Comparison of ENCODE assay signal across 16 cellular contexts in genomic region chr13:111590796-111591195, GRCh38.
DNase-seq lines count a peak whose midpoint lies in the region; FAIRE-seq and TF ChIP-seq lines count a peak whose summit lies in the region.
"Had no signal": no experiment of that assay in that cellular context is flagged by ENCODE, and none has a peak within 500 bp of the region (broad histone marks: within the 10 kb centered on the region; RNA-seq: fewer than 3 reads in every experiment).

No MANE protein-coding gene starts in this region.

- CTCF ChIA-PET in Calu3 (lab: Charles Lee), result no interaction called here

- intact Hi-C loops in Calu3 (cut with micrococcal nuclease; ENCODE audit: unreplicated experiment), result no loop called here

- BruUV-seq in Calu3 (replicated peaks; lab: Mats Ljungman, UMichigan), result no TSS peak

- peak overlapping the region; percentile 15 for H3K27ac Mint-ChIP-seq in activated naive CD4-positive, alpha-beta T cell treated with anti-CD3 and anti-CD28 coated beads, Interleukin-2, amount 50 U/mL, for 24 hours
- H3K27ac Mint-ChIP-seq in Calu3 (ENCODE audit: unreplicated experiment), result no peak overlapping the region
- H3K27ac Mint-ChIP-seq: CD4-positive, alpha-beta memory T cell had no signal

- H3K27me3 Mint-ChIP-seq in activated naive CD4-positive, alpha-beta T cell treated with anti-CD3 and anti-CD28 coated beads, Interleukin-2, amount 50 U/mL, for 24 hours, result peaks cover 2% of the 10 kb centered on the region
- H3K27me3 Mint-ChIP-seq in Calu3 (ENCODE audit: unreplicated experiment), result no peaks in the 10 kb centered on the region
- H3K27me3 Mint-ChIP-seq: CD4-positive, alpha-beta memory T cell had no signal

- DNase-seq in activated naive CD4-positive, alpha-beta T cell treated with Interleukin-2 at 50 U/mL for 16 hours, result no peak
- DNase-seq in RPMI8226, result peak; percentile 15
- DNase-seq in mesenteric fat pad (ENCODE audit: low spot score), result peak; percentile 82
- peak; percentile 3 for DNase-seq in urothelium cell line (ENCODE audit: low spot score)
- DNase-seq in activated CD4-positive, alpha-beta T cell treated with anti-CD3 and anti-CD28 coated beads for 48 hours, result no peak
- no peak for DNase-seq in Calu3
- no peak for DNase-seq in kidney glomerular epithelial cell (lab: John Stamatoyannopoulos, UW)
- DNase-seq: 8988T; ACHN; CD4-positive, alpha-beta memory T cell; DND-41; GDM1; GOT3; H9 had no signal

- no peaks in the 10 kb centered on the region for H3K4me1 Mint-ChIP-seq in activated naive CD4-positive, alpha-beta T cell treated with anti-CD3 and anti-CD28 coated beads, Interleukin-2, amount 50 U/mL, for 24 hours
- H3K4me1 Mint-ChIP-seq in Calu3 (ENCODE audit: low read depth, unreplicated experiment), result no peaks in the 10 kb centered on the region
- H3K4me1 Mint-ChIP-seq: CD4-positive, alpha-beta memory T cell; H9 had no signal

- no peak overlapping the region for H3K4me3 Mint-ChIP-seq in activated naive CD4-positive, alpha-beta T cell treated with anti-CD3 and anti-CD28 coated beads, Interleukin-2, amount 50 U/mL, for 24 hours
- H3K4me3 Mint-ChIP-seq in Calu3 (ENCODE audit: low read depth, unreplicated experiment), result no peak overlapping the region
- H3K4me3 Mint-ChIP-seq: CD4-positive, alpha-beta memory T cell; H9 had no signal

- TF ChIP-seq CTCF in Calu3 (IDR thresholded peaks at IDR 0.05; ENCODE audit: unreplicated experiment), result no peak

- FAIRE-seq in urothelium cell line (lab: Jason Lieb, UNC), result no peak
- FAIRE-seq: GM12892 had no signal

- H3K9me3 Mint-ChIP-seq in activated naive CD4-positive, alpha-beta T cell treated with anti-CD3 and anti-CD28 coated beads, Interleukin-2, amount 50 U/mL, for 24 hours, result no peaks in the 10 kb centered on the region
- H3K9me3 Mint-ChIP-seq in Calu3 (ENCODE audit: low read depth, unreplicated experiment), result peaks cover 14% of the 10 kb centered on the region

- no peaks in the 10 kb centered on the region for H3K36me3 Mint-ChIP-seq in activated naive CD4-positive, alpha-beta T cell treated with anti-CD3 and anti-CD28 coated beads, Interleukin-2, amount 50 U/mL, for 24 hours
- no peaks in the 10 kb centered on the region for H3K36me3 Mint-ChIP-seq in Calu3 (ENCODE audit: insufficient read depth, unreplicated experiment)

Comparison
In these comparisons a context has a peak if more than half of its experiments do, and no peak if none do; other contexts are left out.
1. DNase-seq: peak in RPMI8226 (single experiment), mesenteric fat pad (single experiment) and urothelium cell line (single experiment); none in activated naive CD4-positive, alpha-beta T cell treated with Interleukin-2 at 50 U/mL for 16 hours (single experiment), activated CD4-positive, alpha-beta T cell treated with anti-CD3 and anti-CD28 coated beads for 48 hours (single experiment), Calu3 (single experiment) and kidney glomerular epithelial cell (single experiment).